1 cellular context compared by ENCODE assay signal in the genomic region with DNA sequence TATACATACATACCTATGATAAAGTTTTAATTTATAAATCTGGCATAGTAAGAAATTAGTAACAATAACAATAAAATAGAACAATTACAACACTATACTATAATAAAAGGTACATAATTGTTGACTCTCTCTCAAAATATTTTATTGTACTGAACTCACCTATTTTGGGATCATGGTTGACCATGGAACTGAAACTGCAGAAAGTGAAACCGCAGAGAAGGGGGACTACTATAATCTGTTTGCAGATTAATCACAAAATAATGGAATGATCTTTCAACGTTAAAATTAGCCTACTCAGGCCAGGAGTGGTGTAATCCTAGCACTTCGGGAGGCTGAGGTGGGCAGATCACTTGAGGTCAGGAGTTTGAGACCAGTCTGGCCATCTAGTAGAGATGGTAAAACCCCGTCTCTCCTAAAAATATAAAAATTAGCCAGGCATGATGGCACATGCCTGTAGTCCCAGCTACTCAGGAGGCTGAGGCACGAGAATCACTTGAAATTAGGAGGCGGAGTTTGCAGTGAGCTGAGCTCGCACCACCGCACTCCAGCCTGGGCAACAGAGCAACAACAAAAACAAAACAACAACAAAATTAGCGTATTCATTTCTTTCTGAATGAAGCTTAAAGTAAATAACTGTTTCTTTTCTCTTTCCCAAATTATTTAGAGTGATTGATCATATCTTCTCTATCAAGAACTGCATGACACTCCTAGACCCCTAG.
TF ChIP-seq lines count a peak whose summit lies in the region.

No MANE protein-coding gene starts in this region.

TF ChIP-seq in GM12878, 131 proteins besides CTCF, POLR2A, EP300 and RAD21 (continued from another document):
- TF ChIP-seq, protein P1, sequence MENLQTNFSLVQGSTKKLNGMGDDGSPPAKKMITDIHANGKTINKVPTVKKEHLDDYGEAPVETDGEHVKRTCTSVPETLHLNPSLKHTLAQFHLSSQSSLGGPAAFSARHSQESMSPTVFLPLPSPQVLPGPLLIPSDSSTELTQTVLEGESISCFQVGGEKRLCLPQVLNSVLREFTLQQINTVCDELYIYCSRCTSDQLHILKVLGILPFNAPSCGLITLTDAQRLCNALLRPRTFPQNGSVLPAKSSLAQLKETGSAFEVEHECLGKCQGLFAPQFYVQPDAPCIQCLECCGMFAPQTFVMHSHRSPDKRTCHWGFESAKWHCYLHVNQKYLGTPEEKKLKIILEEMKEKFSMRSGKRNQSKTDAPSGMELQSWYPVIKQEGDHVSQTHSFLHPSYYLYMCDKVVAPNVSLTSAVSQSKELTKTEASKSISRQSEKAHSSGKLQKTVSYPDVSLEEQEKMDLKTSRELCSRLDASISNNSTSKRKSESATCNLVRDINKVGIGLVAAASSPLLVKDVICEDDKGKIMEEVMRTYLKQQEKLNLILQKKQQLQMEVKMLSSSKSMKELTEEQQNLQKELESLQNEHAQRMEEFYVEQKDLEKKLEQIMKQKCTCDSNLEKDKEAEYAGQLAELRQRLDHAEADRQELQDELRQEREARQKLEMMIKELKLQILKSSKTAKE (IDR thresholded peaks at IDR 0.05; ENCODE audit: low read depth, poor library complexity, severe bottlenecking), result peak; percentile 50
- peak; percentile 23 for TF ChIP-seq IKZF1 (conservative IDR thresholded peaks at IDR 0.05)
- TF ChIP-seq MXI1 (IDR thresholded peaks at IDR 0.05; ENCODE audit: low read depth, low read length), result no peak
- TF ChIP-seq FOXK2 (IDR thresholded peaks at IDR 0.05), result no peak
- peak; percentile 57; the same call in 1 of the 2 replicates for TF ChIP-seq DPF2 (IDR thresholded peaks at IDR 0.05)
- no peak for TF ChIP-seq HDAC2 (IDR thresholded peaks at IDR 0.05)
- no peak for TF ChIP-seq NFYA (IDR thresholded peaks at IDR 0.05; ENCODE audit: borderline replicate concordance, low read depth, low read length)
- TF ChIP-seq EGR1 (IDR thresholded peaks at IDR 0.05; ENCODE audit: borderline replicate concordance in 1 of 2, low read depth in 2 of 2, low read length in 2 of 2), result no peak
- TF ChIP-seq, protein P2, sequence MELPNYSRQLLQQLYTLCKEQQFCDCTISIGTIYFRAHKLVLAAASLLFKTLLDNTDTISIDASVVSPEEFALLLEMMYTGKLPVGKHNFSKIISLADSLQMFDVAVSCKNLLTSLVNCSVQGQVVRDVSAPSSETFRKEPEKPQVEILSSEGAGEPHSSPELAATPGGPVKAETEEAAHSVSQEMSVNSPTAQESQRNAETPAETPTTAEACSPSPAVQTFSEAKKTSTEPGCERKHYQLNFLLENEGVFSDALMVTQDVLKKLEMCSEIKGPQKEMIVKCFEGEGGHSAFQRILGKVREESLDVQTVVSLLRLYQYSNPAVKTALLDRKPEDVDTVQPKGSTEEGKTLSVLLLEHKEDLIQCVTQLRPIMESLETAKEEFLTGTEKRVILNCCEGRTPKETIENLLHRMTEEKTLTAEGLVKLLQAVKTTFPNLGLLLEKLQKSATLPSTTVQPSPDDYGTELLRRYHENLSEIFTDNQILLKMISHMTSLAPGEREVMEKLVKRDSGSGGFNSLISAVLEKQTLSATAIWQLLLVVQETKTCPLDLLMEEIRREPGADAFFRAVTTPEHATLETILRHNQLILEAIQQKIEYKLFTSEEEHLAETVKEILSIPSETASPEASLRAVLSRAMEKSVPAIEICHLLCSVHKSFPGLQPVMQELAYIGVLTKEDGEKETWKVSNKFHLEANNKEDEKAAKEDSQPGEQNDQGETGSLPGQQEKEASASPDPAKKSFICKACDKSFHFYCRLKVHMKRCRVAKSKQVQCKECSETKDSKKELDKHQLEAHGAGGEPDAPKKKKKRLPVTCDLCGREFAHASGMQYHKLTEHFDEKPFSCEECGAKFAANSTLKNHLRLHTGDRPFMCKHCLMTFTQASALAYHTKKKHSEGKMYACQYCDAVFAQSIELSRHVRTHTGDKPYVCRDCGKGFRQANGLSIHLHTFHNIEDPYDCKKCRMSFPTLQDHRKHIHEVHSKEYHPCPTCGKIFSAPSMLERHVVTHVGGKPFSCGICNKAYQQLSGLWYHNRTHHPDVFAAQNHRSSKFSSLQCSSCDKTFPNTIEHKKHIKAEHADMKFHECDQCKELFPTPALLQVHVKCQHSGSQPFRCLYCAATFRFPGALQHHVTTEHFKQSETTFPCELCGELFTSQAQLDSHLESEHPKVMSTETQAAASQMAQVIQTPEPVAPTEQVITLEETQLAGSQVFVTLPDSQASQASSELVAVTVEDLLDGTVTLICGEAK (IDR thresholded peaks at IDR 0.05; ENCODE audit: borderline replicate concordance), result no peak
- peak; percentile 79 for TF ChIP-seq MEF2A (IDR thresholded peaks at IDR 0.05; ENCODE audit: insufficient read depth, low read depth, low read length)
- TF ChIP-seq YY1 (IDR thresholded peaks at IDR 0.05; ENCODE audit: low read depth, low read length), result no peak
- TF ChIP-seq CBFB (IDR thresholded peaks at IDR 0.05; ENCODE audit: low read depth), result 0 out of 2 replicates have a peak, but pooled peaks have one; percentile 40
- peak; percentile 42; the same call in 1 of the 2 replicates for TF ChIP-seq EED (IDR thresholded peaks at IDR 0.05; ENCODE audit: low read depth)
- TF ChIP-seq, protein P3, sequence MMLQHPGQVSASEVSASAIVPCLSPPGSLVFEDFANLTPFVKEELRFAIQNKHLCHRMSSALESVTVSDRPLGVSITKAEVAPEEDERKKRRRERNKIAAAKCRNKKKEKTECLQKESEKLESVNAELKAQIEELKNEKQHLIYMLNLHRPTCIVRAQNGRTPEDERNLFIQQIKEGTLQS (IDR thresholded peaks at IDR 0.05; ENCODE audit: borderline replicate concordance, extremely low read depth, low read depth, low read length), result no peak
